In genomic region chr7:158830211-158830723, GRCh38 we compare ENCODE assay signal across 8 cellular contexts. TPM values are rescaled to one million over a fixed set of nuclear protein-coding genes. Genes with fewer than 3 reads are reported as not detected.
DNase-seq lines count a peak whose midpoint lies in the region; ATAC-seq and TF ChIP-seq lines count a peak whose summit lies in the region.

No MANE protein-coding gene starts in this region.

- no peak for TF ChIP-seq POLR2A in gastroesophageal sphincter (IDR thresholded peaks at IDR 0.05)
- no peak for TF ChIP-seq POLR2A in sigmoid colon (IDR thresholded peaks at IDR 0.05)

- TF ChIP-seq CTCF in GM12864 (IDR thresholded peaks at IDR 0.05; ENCODE audit: low read depth, low read length, missing control alignments) (no peak), WI38 (IDR thresholded peaks at IDR 0.05; ENCODE audit: low read depth, low read length) (no peak), gastroesophageal sphincter (IDR thresholded peaks at IDR 0.05) (no peak), sigmoid colon (IDR thresholded peaks at IDR 0.05) (no peak)

- DNase-seq in GM12864 (ENCODE audit: low read depth) (no peak), sigmoid colon (no peak), HUDEP-2 (lab: John Stamatoyannopoulos, UW; ENCODE audit: unreplicated experiment in 76 of 76) (no peak), MV-4-11 (lab: John Stamatoyannopoulos, UW) (no peak)

- TF ChIP-seq EP300 in gastroesophageal sphincter (IDR thresholded peaks at IDR 0.05) (no peak), sigmoid colon (IDR thresholded peaks at IDR 0.05) (no peak)

- H3K4me1 ChIP-seq in gastroesophageal sphincter (peaks cover 0 to 35% (median 15%) of the 10 kb centered on the region in 3 donors), sigmoid colon (peaks cover 0 to 26% (median 24%) of the 10 kb centered on the region in 4 donors)

- peak overlapping the region; percentile 94 for H3K4me3 ChIP-seq in GM12864 (ENCODE audit: low read depth, low read length)
- peak overlapping the region; percentile 79 for H3K4me3 ChIP-seq in WI38 (ENCODE audit: low read depth, low read length)
- peak overlapping the region; percentile 62 to 70 for H3K4me3 ChIP-seq in gastroesophageal sphincter
- peak overlapping the region; percentile 48 to 98 (median 92) for H3K4me3 ChIP-seq in sigmoid colon

- peaks cover 0 to 6% of the 10 kb centered on the region in 2 donors for H3K36me3 ChIP-seq in gastroesophageal sphincter
- peaks cover 0 to 5% (median 0%) of the 10 kb centered on the region in 4 donors for H3K36me3 ChIP-seq in sigmoid colon

- H3K9me3 ChIP-seq in gastroesophageal sphincter, result no peaks in the 10 kb centered on the region
- H3K9me3 ChIP-seq in sigmoid colon, result no peaks in the 10 kb centered on the region

- intact Hi-C loops in sigmoid colon (cut with DNase I), result loop anchor here (1.0 to 2.0 kb wide), 2 partner anchors 25 to 125 kb away; no protein-coding TSS in a partner anchor

- 0% methylated on average over 2 to 7 of the region's 14 CpGs for WGBS in gastroesophageal sphincter (ENCODE audit: low coverage in 1 of 2), 2 donors
- WGBS in sigmoid colon, 2 donors, result 1 to 2% methylated on average over 14 of the region's 14 CpGs

- peak overlapping the region; percentile 95 to 100 (median 98) for H3K27ac ChIP-seq in gastroesophageal sphincter
- peak overlapping the region; percentile 96 to 100 (median 98) for H3K27ac ChIP-seq in sigmoid colon

- H3K27me3 ChIP-seq in gastroesophageal sphincter (no peaks in the 10 kb centered on the region), sigmoid colon (no peaks in the 10 kb centered on the region)

- no peak for ATAC-seq in gastroesophageal sphincter
- no peak for ATAC-seq in HG03442 (IDR thresholded peaks at IDR 0.05; ENCODE audit: unreplicated experiment)
- ATAC-seq in GM21619 (IDR thresholded peaks at IDR 0.05; ENCODE audit: unreplicated experiment), result no peak

RNA-seq across cellular contexts. Expression of gene ESYT2, which starts 1.0 kb away (rescaled TPM):
- total RNA-seq in gastroesophageal sphincter (100 to 1,000 TPM; 209 to 286 (median 230) TPM), sigmoid colon (100 to 1,000 TPM; 105 to 127 (median 119) TPM)
- polyA plus RNA-seq in sigmoid colon, result 10 to 100 TPM in 2 of 3 donors, 1 to 10 TPM in 1; 6.9 to 38.6 (median 11.4) TPM

RNA-seq across cellular contexts. Expression of gene DYNC2I1, which starts 26.1 kb away (rescaled TPM):
- total RNA-seq in gastroesophageal sphincter, result 10 to 100 TPM; 11.6 to 36.9 (median 23.4) TPM
- total RNA-seq in sigmoid colon, result 10 to 100 TPM; 22.1 to 35.3 (median 26.9) TPM
- 100 to 1,000 TPM in 1 of 3 donors, 1 to 10 TPM in 2; 8.7 to 107 (median 9.6) TPM for polyA plus RNA-seq in sigmoid colon
